In the genomic region with DNA sequence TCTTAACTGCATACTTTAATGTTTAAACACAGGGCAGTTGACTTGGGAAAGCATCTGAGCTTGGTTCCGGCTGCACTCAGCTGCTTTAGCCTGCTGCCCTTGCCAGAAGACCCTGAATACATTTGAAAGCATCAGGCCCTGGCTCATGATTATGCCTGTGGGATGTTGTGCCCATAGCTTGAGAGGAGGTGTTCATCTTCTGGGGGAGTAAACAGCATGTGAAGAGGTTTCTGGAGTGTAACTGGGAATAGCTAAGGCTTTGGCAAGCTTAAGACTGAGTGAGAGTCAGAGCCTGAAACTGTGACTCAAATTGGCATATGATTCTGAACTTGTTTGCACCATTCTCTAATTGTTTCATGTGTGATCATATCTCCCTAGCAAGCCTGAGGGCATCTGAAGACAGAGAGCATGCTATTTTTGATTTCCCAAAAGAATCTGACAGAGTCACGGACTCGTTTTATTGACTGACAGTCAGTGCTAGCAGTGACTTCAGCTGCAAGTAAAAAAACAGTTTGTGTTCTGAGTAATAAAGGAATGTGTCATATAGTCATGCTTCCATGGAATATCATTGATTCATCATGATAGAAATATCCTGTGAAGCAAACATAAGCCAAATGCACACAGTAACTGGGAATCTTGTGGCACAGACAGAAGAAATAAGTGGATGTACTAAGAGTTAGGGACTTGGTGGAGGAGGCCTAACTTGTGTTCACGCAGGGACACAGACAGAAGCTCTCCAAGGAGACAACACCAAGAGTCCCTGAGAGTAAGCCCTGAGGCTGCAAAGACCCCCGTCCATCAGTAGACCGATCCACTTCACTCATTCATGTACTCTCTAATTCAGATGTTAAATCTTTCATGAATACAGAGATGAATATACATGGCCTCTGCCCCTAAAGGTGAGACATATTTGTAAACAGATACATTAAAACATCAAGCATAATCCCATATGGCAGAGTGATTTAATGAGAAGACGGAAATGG, we compare ENCODE assay signal across 10 cellular contexts.
A peak's percentile ranks its signal among the peaks of the same experiment; 100 is the strongest.
DNase-seq lines count a peak whose midpoint lies in the region; ATAC-seq and TF ChIP-seq lines count a peak whose summit lies in the region.
"Had no signal": no experiment of that assay in that cellular context is flagged by ENCODE, and none has a peak within 500 bp of the region (broad histone marks: within the 10 kb centered on the region; RNA-seq: fewer than 3 reads in every experiment).

No MANE protein-coding gene starts in this region.

- WGBS in H9 (ENCODE audit: extremely low coverage, insufficient read length, low lambda C conversion rate) = no CpG with 5 or more reads among the region's 7 CpGs
- WGBS in suprapubic skin = 63% methylated on average over 7 of the region's 7 CpGs

- no peaks in the 10 kb centered on the region for H3K9me3 Mint-ChIP-seq in H9
- no peaks in the 10 kb centered on the region for H3K9me3 Mint-ChIP-seq in brain
- H3K9me3 Mint-ChIP-seq in CD8-positive, alpha-beta T cell = no peaks in the 10 kb centered on the region

- no peak for TF ChIP-seq POLR2A in suprapubic skin (IDR thresholded peaks at IDR 0.05)

- intact Hi-C loops in A673 (cut with micrococcal nuclease; ENCODE audit: unreplicated experiment) = no loop called here
- intact Hi-C loops in left colon (cut with DNase I, micrococcal nuclease) = loop anchor here in 1 of 2 donors (10.0 kb wide), 1 partner anchor 45 kb away; no protein-coding TSS in a partner anchor
- intact Hi-C loops in CD8-positive, alpha-beta T cell (cut with DNase I, micrococcal nuclease) = no loop called here

- no peak overlapping the region for H2BK15ac ChIP-seq in H9 (ENCODE audit: low read depth, low read length)

- ATAC-seq in left colon (no peak), GM21576 (IDR thresholded peaks at IDR 0.05; ENCODE audit: unreplicated experiment) (no peak)
- ATAC-seq in CD8-positive, alpha-beta T cell = no peak

- no peak overlapping the region for H3K14ac ChIP-seq in H9 (ENCODE audit: insufficient read depth, low read length)

- BruUV-seq in A673 (replicated peaks; lab: Mats Ljungman, UMichigan) = no TSS peak

- no peak overlapping the region for H4K5ac ChIP-seq in H9 (ENCODE audit: insufficient read length, low read depth, low read length)

- H3K4me3 ChIP-seq in suprapubic skin = no peak overlapping the region
- no peak overlapping the region for H3K4me3 ChIP-seq in A673 (ENCODE audit: low read depth, low read length, poor library complexity, severe bottlenecking)
- no peak overlapping the region for H3K4me3 ChIP-seq in CD8-positive, alpha-beta T cell (ENCODE audit: low read depth, low read length)
- H3K4me3 ChIP-seq: SJCRH30 had no signal

- POLR2A ChIA-PET in A673 (lab: Charles Lee; ENCODE audit: low non-redundant PET) = interaction anchor here (0.5 kb wide), 1 partner anchor 14 kb away, joined by 3 read pairs; no protein-coding TSS in a partner anchor
- POLR2A ChIA-PET in CD8-positive, alpha-beta T cell (lab: Charles Lee) = no interaction called here

- no peak overlapping the region for H3T11ph ChIP-seq in H9 (ENCODE audit: low read length)

- no peaks in the 10 kb centered on the region for H3K79me2 ChIP-seq in H9 (ENCODE audit: insufficient read depth, low read length)

- H3K4me3 Mint-ChIP-seq in H9 (no peak overlapping the region), brain (no peak overlapping the region)
- no peak overlapping the region for H3K4me3 Mint-ChIP-seq in CD8-positive, alpha-beta T cell

- H3K56ac ChIP-seq in H9 (ENCODE audit: insufficient read length, low read depth, low read length) = no peak overlapping the region

- H3K9ac ChIP-seq in H9 (ENCODE audit: extremely low read depth, insufficient read length, low read length) = peak overlapping the region; percentile 6

- H3K23me2 ChIP-seq in H9 (ENCODE audit: insufficient read length, low read depth, low read length, poor library complexity, severe bottlenecking) = no peaks in the 10 kb centered on the region

- H3K4me2 ChIP-seq in H9 (ENCODE audit: insufficient read depth, insufficient read length, low read length) = no peak overlapping the region

- no peak overlapping the region for H2AFZ ChIP-seq in H9 (ENCODE audit: low read length)

- H3K18ac ChIP-seq in H9 (ENCODE audit: insufficient read length, low read depth, low read length) = no peak overlapping the region

- H3K27ac Mint-ChIP-seq in H9 = no peak overlapping the region
- H3K27ac Mint-ChIP-seq in brain = peak overlapping the region in 4 of 5 experiments; percentile 24 to 65 (median 45)
- H3K27ac Mint-ChIP-seq in CD8-positive, alpha-beta T cell = no peak overlapping the region

- no peak for DNase-seq in H9
- peak; percentile 48 for DNase-seq in inferior parietal cortex (ENCODE audit: extremely low spot score)
- no peak for DNase-seq in suprapubic skin (ENCODE audit: low spot score in 2 of 2)
- DNase-seq in A673 (ENCODE audit: low spot score) = no peak
- no peak for DNase-seq in left colon
- DNase-seq in CD8-positive, alpha-beta T cell = no peak
- DNase-seq: MM.1S, SJCRH30 had no signal

- no peak overlapping the region for H2BK20ac ChIP-seq in H9 (ENCODE audit: low read depth, low read length, poor library complexity, severe bottlenecking)

- H3K4ac ChIP-seq in H9 (ENCODE audit: low read depth, low read length) = no peak overlapping the region

- no peak for TF ChIP-seq CTCF in H9 (conservative IDR thresholded peaks at IDR 0.05)
- TF ChIP-seq CTCF in brain (conservative IDR thresholded peaks at IDR 0.05) = no peak
- TF ChIP-seq CTCF in suprapubic skin (IDR thresholded peaks at IDR 0.05) = no peak
- TF ChIP-seq CTCF in A673 (conservative IDR thresholded peaks at IDR 0.05; ENCODE audit: low read depth, low read length) = no peak
- TF ChIP-seq CTCF in CD8-positive, alpha-beta T cell (IDR thresholded peaks at IDR 0.05) = no peak

- H3K36me3 ChIP-seq in suprapubic skin = no peaks in the 10 kb centered on the region
- no peaks in the 10 kb centered on the region for H3K36me3 ChIP-seq in A673 (ENCODE audit: insufficient read depth, low read length, poor library complexity, severe bottlenecking)
- H3K36me3 ChIP-seq in CD8-positive, alpha-beta T cell (ENCODE audit: insufficient read depth, low read length) = no peaks in the 10 kb centered on the region
- H3K36me3 ChIP-seq: SJCRH30 had no signal

- H3K27me3 ChIP-seq in H9 (ENCODE audit: insufficient read depth, low read length) (no peaks in the 10 kb centered on the region), suprapubic skin (no peaks in the 10 kb centered on the region), A673 (replicated peaks; ENCODE audit: insufficient read depth, low read depth, low read length, poor library complexity) (no peaks in the 10 kb centered on the region)
- no peaks in the 10 kb centered on the region for H3K27me3 ChIP-seq in CD8-positive, alpha-beta T cell (ENCODE audit: insufficient read depth, low read length)
- H3K27me3 ChIP-seq: SJCRH30 had no signal

- no peaks in the 10 kb centered on the region for H3K79me1 ChIP-seq in H9 (ENCODE audit: insufficient read depth, low read depth, low read length, poor library complexity, severe bottlenecking)

- no peak overlapping the region for H2AK5ac ChIP-seq in H9 (ENCODE audit: insufficient read length, low read length)

- H4K91ac ChIP-seq in H9 (ENCODE audit: insufficient read length, low read depth, low read length) = no peak overlapping the region

- H2BK5ac ChIP-seq in H9 (ENCODE audit: insufficient read length, low read length) = no peak overlapping the region

- peaks cover 4 to 8% of the 10 kb centered on the region in 2 experiments for H3K4me1 Mint-ChIP-seq in H9
- H3K4me1 Mint-ChIP-seq in brain = peaks cover 15% of the 10 kb centered on the region
- H3K4me1 Mint-ChIP-seq in CD8-positive, alpha-beta T cell (ENCODE audit: low read depth) = no peaks in the 10 kb centered on the region

- no peak for TF ChIP-seq EP300 in suprapubic skin (IDR thresholded peaks at IDR 0.05)

- H3K27ac ChIP-seq in H9 (ENCODE audit: insufficient read length, low read depth, low read length) (no peak overlapping the region), suprapubic skin (peak overlapping the region; percentile 30), A673 (ENCODE audit: low read depth, low read length, poor library complexity, severe bottlenecking) (no peak overlapping the region)
- H3K27ac ChIP-seq in CD8-positive, alpha-beta T cell (ENCODE audit: low read depth, low read length) = no peak overlapping the region
- H3K27ac ChIP-seq: SJCRH30 had no signal

- H4K20me1 ChIP-seq in H9 (ENCODE audit: control insufficient read depth, insufficient read depth, insufficient read length) = no peaks in the 10 kb centered on the region

- no peak overlapping the region for H2BK12ac ChIP-seq in H9 (ENCODE audit: insufficient read length, low read depth, low read length)

- H3K36me3 Mint-ChIP-seq in H9 (ENCODE audit: insufficient read depth in 1 of 3, low read depth in 3 of 3) = no peaks in the 10 kb centered on the region
- no peaks in the 10 kb centered on the region for H3K36me3 Mint-ChIP-seq in brain
- no peaks in the 10 kb centered on the region for H3K36me3 Mint-ChIP-seq in CD8-positive, alpha-beta T cell

- CTCF ChIA-PET in A673 (lab: Charles Lee) = no interaction called here
- CTCF ChIA-PET in CD8-positive, alpha-beta T cell (lab: Charles Lee) = no interaction called here

- H3K9me3 ChIP-seq in H9 (ENCODE audit: control insufficient read depth, low read depth, low read length) = no peaks in the 10 kb centered on the region
- no peaks in the 10 kb centered on the region for H3K9me3 ChIP-seq in suprapubic skin
- no peaks in the 10 kb centered on the region for H3K9me3 ChIP-seq in A673 (ENCODE audit: low read depth, low read length, poor library complexity, severe bottlenecking)
- H3K9me3 ChIP-seq in CD8-positive, alpha-beta T cell (ENCODE audit: low read length) = no peaks in the 10 kb centered on the region
- H3K9me3 ChIP-seq: SJCRH30 had no signal

- no peaks in the 10 kb centered on the region for H3K4me1 ChIP-seq in H9 (ENCODE audit: insufficient read depth, low read length)
- peaks cover 17% of the 10 kb centered on the region for H3K4me1 ChIP-seq in suprapubic skin
- no peaks in the 10 kb centered on the region for H3K4me1 ChIP-seq in A673 (ENCODE audit: insufficient read depth, low read length, poor library complexity, severe bottlenecking)
- no peaks in the 10 kb centered on the region for H3K4me1 ChIP-seq in CD8-positive, alpha-beta T cell (ENCODE audit: insufficient read depth, low read length)
- H3K4me1 ChIP-seq: SJCRH30 had no signal

- H2BK120ac ChIP-seq in H9 (ENCODE audit: low read depth, low read length, poor library complexity, severe bottlenecking) = no peak overlapping the region

- no peak overlapping the region for H4K8ac ChIP-seq in H9 (replicated peaks; ENCODE audit: insufficient read length, low read depth, low read length)

- no peak overlapping the region for H3K23ac ChIP-seq in H9 (ENCODE audit: insufficient read length, low read depth, low read length)

- H3K27me3 Mint-ChIP-seq in H9 (ENCODE audit: low read depth) = no peaks in the 10 kb centered on the region
- H3K27me3 Mint-ChIP-seq in brain = peaks cover 8% of the 10 kb centered on the region
- H3K27me3 Mint-ChIP-seq in CD8-positive, alpha-beta T cell (ENCODE audit: low read depth) = no peaks in the 10 kb centered on the region

Comparison
In these comparisons a context has a peak if more than half of its experiments do, and no peak if none do; other contexts are left out.
1. H3K27ac Mint-ChIP-seq: peak in brain (4 of 5); none in H9 (0 of 3) and CD8-positive, alpha-beta T cell (single experiment).